In genomic region chr16:3812469-3813172, GRCh38 we compare ENCODE assay signal across 25 cellular contexts.
"Had no signal": no experiment of that assay in that cellular context is flagged by ENCODE, and none has a peak within 500 bp of the region (broad histone marks: within the 10 kb centered on the region; RNA-seq: fewer than 3 reads in every experiment).

No MANE protein-coding gene starts in this region.

- H3K4me2 ChIP-seq: KMS-11 had no signal

- H3K27ac ChIP-seq: KMS-11, RWPE1 had no signal

- H3K4me3 Mint-ChIP-seq: activated CD4-positive, alpha-beta memory T cell treated with anti-CD3 and anti-CD28 coated beads for 36 hours; activated CD4-positive, alpha-beta T cell treated with anti-CD3 and anti-CD28 coated beads, Interleukin-2, amount 10 ng/mL, durations not matched to agents 7 days and 5 days; activated naive CD4-positive, alpha-beta T cell treated with anti-CD3 and anti-CD28 coated beads for 36 hours; activated naive CD8-positive, alpha-beta T cell treated with anti-CD3 and anti-CD28 coated beads for 36 hours; activated T-cell treated with anti-CD3 and anti-CD28 coated beads, Interleukin-2, amount 50 U/mL, for 4 hours; IgD-negative memory B cell; T-helper 1 cell treated with Interleukin-12 subunit alpha and Interleukin-12 subunit beta and Interleukin-4 antibody, amounts not matched to agents 30 μg/mL and 1 μg/mL, for 36 hours had no signal

- FAIRE-seq: TTC549 had no signal

- H3K27me3 Mint-ChIP-seq: activated CD4-positive, alpha-beta memory T cell treated with anti-CD3 and anti-CD28 coated beads for 36 hours; activated CD4-positive, alpha-beta T cell treated with anti-CD3 and anti-CD28 coated beads, Interleukin-2, amount 10 ng/mL, durations not matched to agents 7 days and 5 days; activated naive CD8-positive, alpha-beta T cell treated with anti-CD3 and anti-CD28 coated beads for 36 hours; IgD-negative memory B cell had no signal

- H3K9ac ChIP-seq: KMS-11 had no signal

- DNase-seq: activated CD4-positive, alpha-beta memory T cell treated with anti-CD3 and anti-CD28 coated beads for 36 hours; activated CD4-positive, alpha-beta T cell treated with anti-CD3 and anti-CD28 coated beads, Interleukin-2, amount 10 ng/mL, durations not matched to agents 7 days and 5 days; activated CD4-positive, CD25-positive, alpha-beta regulatory T cell; activated CD8-positive, alpha-beta memory T cell treated with anti-CD3 and anti-CD28 coated beads for 24 hours; activated effector memory CD4-positive, alpha-beta T cell treated with anti-CD3 and anti-CD28 coated beads, Interleukin-2, amount 50 U/mL, for 16 hours; activated naive CD4-positive, alpha-beta T cell treated with anti-CD3 and anti-CD28 coated beads for 36 hours; activated naive CD8-positive, alpha-beta T cell treated with anti-CD3 and anti-CD28 coated beads for 36 hours; activated T-cell treated with anti-CD3 and anti-CD28 coated beads, Interleukin-2, amount 50 U/mL, for 4 hours; NCI-H1092; NCI-H1417; NCI-H2029; NCI-H2107; NCI-H2171 treated with DMSO at 0.1 percent for 48 hours; NCI-H226; NCI-H526; NCI-H82; OCI-M1; SHP77 treated with DMSO at 0.1 percent for 48 hours; T1000 had no signal

- H3K9me3 Mint-ChIP-seq: activated CD4-positive, alpha-beta memory T cell treated with anti-CD3 and anti-CD28 coated beads for 36 hours; activated CD4-positive, alpha-beta T cell treated with anti-CD3 and anti-CD28 coated beads, Interleukin-2, amount 10 ng/mL, durations not matched to agents 7 days and 5 days; activated naive CD4-positive, alpha-beta T cell treated with anti-CD3 and anti-CD28 coated beads for 36 hours; activated naive CD8-positive, alpha-beta T cell treated with anti-CD3 and anti-CD28 coated beads for 36 hours; activated T-cell treated with anti-CD3 and anti-CD28 coated beads, Interleukin-2, amount 50 U/mL, for 4 hours; T-helper 1 cell treated with Interleukin-12 subunit alpha and Interleukin-12 subunit beta and Interleukin-4 antibody, amounts not matched to agents 30 μg/mL and 1 μg/mL, for 36 hours had no signal

- ATAC-seq: activated T-cell treated with anti-CD3 and anti-CD28 coated beads, Interleukin-2, amount 50 U/mL, for 4 hours; Panc1 had no signal

- H3K27ac Mint-ChIP-seq: activated CD4-positive, alpha-beta memory T cell treated with anti-CD3 and anti-CD28 coated beads for 36 hours; activated CD4-positive, alpha-beta T cell treated with anti-CD3 and anti-CD28 coated beads, Interleukin-2, amount 10 ng/mL, durations not matched to agents 7 days and 5 days; activated naive CD4-positive, alpha-beta T cell treated with anti-CD3 and anti-CD28 coated beads for 36 hours; T-helper 1 cell treated with Interleukin-12 subunit alpha and Interleukin-12 subunit beta and Interleukin-4 antibody, amounts not matched to agents 30 μg/mL and 1 μg/mL, for 36 hours had no signal
